ENCODE assay signal across 9 cellular contexts in the genomic region with DNA sequence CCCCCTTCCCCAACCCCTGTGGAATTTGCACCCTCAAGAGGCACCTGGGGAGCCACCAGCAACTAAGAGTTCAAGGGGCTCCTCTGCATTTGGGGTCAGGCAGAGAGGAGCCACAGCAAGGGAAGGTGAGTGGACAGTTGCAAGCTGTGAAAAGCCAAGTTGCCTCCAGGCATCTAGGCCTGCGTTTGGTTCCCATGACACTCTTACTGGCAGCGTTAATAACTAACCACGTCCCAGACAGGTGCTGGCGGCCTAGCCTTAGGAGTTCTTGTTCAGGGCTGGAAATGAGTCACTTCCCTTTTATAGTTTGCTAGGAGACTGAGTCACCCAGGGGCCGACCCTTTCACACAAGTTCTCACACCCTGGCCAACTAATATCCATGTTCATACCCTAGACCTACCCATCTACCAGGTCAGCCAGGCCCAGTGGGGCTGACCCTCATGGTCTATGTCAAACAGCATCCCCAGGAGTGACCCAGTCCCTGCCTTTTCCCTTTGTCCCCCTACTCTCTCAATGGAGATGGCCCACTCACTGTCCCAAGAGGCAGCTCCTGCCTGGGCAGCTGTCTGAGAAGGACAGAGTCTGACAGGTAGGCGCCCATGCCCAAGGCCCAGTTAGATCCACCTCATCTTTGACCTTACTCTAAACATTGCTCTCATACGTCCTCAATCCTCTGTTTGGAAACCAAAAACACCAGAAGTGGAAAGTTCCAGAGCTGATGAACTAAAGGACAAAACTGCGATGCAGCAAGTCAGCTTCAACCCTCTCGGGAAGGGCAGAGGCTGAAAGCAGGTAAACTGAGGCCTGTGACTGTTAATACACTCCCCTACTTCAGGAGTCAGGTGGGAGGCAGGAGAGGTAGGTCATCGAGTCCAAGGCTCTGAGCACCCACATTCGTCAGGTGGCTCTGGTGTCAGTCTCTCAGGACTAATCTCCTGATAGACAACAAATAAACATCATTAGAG.
DNase-seq lines count a peak whose midpoint lies in the region; ATAC-seq and TF ChIP-seq lines count a peak whose summit lies in the region.
"Had no signal": no experiment of that assay in that cellular context is flagged by ENCODE, and none has a peak within 500 bp of the region (broad histone marks: within the 10 kb centered on the region; RNA-seq: fewer than 3 reads in every experiment).

No MANE protein-coding gene starts in this region.

- ATAC-seq in GM18861 (IDR thresholded peaks at IDR 0.05; ENCODE audit: unreplicated experiment): peak; percentile 35
- ATAC-seq in HG02973 (IDR thresholded peaks at IDR 0.05; ENCODE audit: unreplicated experiment): peak; percentile 49

- peak overlapping the region; percentile 66 for H3K27ac Mint-ChIP-seq in mesothelial cell of epicardium

- no peaks in the 10 kb centered on the region for H3K27me3 Mint-ChIP-seq in mesothelial cell of epicardium (ENCODE audit: low read depth)

- H3K4me3 ChIP-seq in AG10803 (ENCODE audit: low read length) (no peak overlapping the region), astrocyte of the spinal cord (ENCODE audit: low read depth, low read length) (no peak overlapping the region)
- H3K4me3 ChIP-seq: SK-N-MC had no signal

- in situ Hi-C loops in astrocyte of the spinal cord (cut with HindIII; ENCODE audit: low sequenced_read_pairs): no loop called here

- peaks cover 19% of the 10 kb centered on the region for H3K9me3 Mint-ChIP-seq in mesothelial cell of epicardium

- no peak for TF ChIP-seq CTCF in AG10803 (conservative IDR thresholded peaks at IDR 0.05; ENCODE audit: low read length)
- TF ChIP-seq CTCF in astrocyte of the spinal cord (IDR thresholded peaks at IDR 0.05; ENCODE audit: low read depth, low read length): no peak
- no peak for TF ChIP-seq CTCF in mesothelial cell of epicardium (IDR thresholded peaks at IDR 0.05; ENCODE audit: unreplicated experiment)

- H3K4me3 Mint-ChIP-seq in mesothelial cell of epicardium: no peak overlapping the region

- peaks cover 24% of the 10 kb centered on the region for H3K4me1 Mint-ChIP-seq in mesothelial cell of epicardium

- H3K36me3 Mint-ChIP-seq in mesothelial cell of epicardium: peaks cover 15% of the 10 kb centered on the region

- peak; percentile 84 for DNase-seq in AG10803 (ENCODE audit: low read depth)
- peak; percentile 95 for DNase-seq in NCI-H226
- DNase-seq in astrocyte of the spinal cord (ENCODE audit: low read depth, low spot score): peak; percentile 98
- no peak for DNase-seq in mesothelial cell of epicardium (ENCODE audit: low spot score in 2 of 2, unreplicated experiment in 2 of 2)
- DNase-seq in epidermal melanocyte (ENCODE audit: insufficient read length, low spot score): no peak
- no peak for DNase-seq in NCI-H1694 treated with DMSO at 0.1 percent for 48 hours (lab: John Stamatoyannopoulos, UW)

Comparison
In these comparisons a context has a peak if more than half of its experiments do, and no peak if none do; other contexts are left out.
1. DNase-seq: peak in AG10803 (single experiment), NCI-H226 (single experiment) and astrocyte of the spinal cord (single experiment); none in mesothelial cell of epicardium (0 of 2), epidermal melanocyte (single experiment) and NCI-H1694 treated with DMSO at 0.1 percent for 48 hours (single experiment).